ENCODE assay signal across 10 cellular contexts in the genomic region with DNA sequence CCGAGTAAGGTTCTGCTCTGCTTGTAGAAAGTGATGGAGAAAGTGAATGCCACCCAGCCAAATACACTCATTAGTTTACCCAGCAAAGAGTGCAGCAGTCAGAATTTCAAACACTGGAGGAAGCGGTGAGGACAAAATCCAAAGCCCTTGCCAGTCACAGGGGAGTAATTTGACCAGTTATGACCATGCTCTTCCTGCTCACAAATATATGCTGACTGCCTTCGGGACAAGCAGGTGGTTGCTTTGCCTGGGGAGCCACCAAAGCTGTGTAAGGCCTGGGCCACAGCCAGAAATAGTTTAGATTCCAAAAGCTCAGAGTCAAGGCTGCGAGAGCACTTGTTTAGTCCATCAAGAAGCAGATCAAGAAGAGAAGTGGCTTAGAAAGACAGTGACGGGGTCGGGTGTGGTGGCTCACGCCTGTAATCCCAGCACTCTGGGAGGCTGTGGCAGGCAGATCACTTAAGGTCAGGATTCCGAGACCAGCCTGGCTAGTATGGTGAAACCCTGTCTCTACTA. TPM values are rescaled to one million over a fixed set of nuclear protein-coding genes. Genes with fewer than 3 reads are reported as not detected.
DNase-seq lines count a peak whose midpoint lies in the region; ATAC-seq and TF ChIP-seq lines count a peak whose summit lies in the region.
"Had no signal": no experiment of that assay in that cellular context is flagged by ENCODE, and none has a peak within 500 bp of the region (broad histone marks: within the 10 kb centered on the region; RNA-seq: fewer than 3 reads in every experiment).

No MANE protein-coding gene starts in this region.

- H3K4me1 Mint-ChIP-seq in activated CD4-positive, alpha-beta T cell treated with anti-CD3 and anti-CD28 coated beads, Interleukin-2, amount 10 ng/mL, durations not matched to agents 24 days and 14 days, result peaks cover 6% of the 10 kb centered on the region
- H3K4me1 Mint-ChIP-seq: WTC11 had no signal

- DNase-seq in HFF-Myc (ENCODE audit: extremely low read depth, low read depth) (peak; percentile 64), SK-N-MC (ENCODE audit: low read depth, low spot score) (no peak), foreskin keratinocyte (peak in 1 of 2 donors; percentile 75), stomach (peak; percentile 61), NCI-H526 (lab: John Stamatoyannopoulos, UW) (no peak)
- DNase-seq in activated CD4-positive, alpha-beta T cell treated with anti-CD3 and anti-CD28 coated beads, Interleukin-2, amount 50 U/mL, for 48 hours, result no peak
- no peak for DNase-seq in activated CD4-positive, alpha-beta T cell treated with anti-CD3 and anti-CD28 coated beads, Interleukin-2, amount 10 ng/mL, durations not matched to agents 24 days and 14 days

- TF ChIP-seq POLR2A in stomach (IDR thresholded peaks at IDR 0.05), result no peak

- H3K4me3 ChIP-seq in HFF-Myc (replicated peaks; ENCODE audit: low read depth, low read length) (no peak overlapping the region), SK-N-MC (peak overlapping the region; percentile 44), stomach (no peak overlapping the region)
- H3K4me3 ChIP-seq: esophagus muscularis mucosa had no signal

- no peak for TF ChIP-seq EP300 in stomach (IDR thresholded peaks at IDR 0.05)

- H3K27ac Mint-ChIP-seq in activated CD4-positive, alpha-beta T cell treated with anti-CD3 and anti-CD28 coated beads, Interleukin-2, amount 10 ng/mL, durations not matched to agents 24 days and 14 days, result no peak overlapping the region
- H3K27ac Mint-ChIP-seq: WTC11 had no signal

- ATAC-seq in foreskin keratinocyte, result peak; percentile 29
- no peak for ATAC-seq in GM21529 (IDR thresholded peaks at IDR 0.05; ENCODE audit: unreplicated experiment)
- ATAC-seq: WTC11 had no signal

- intact Hi-C loops in stomach (cut with DNase I; ENCODE audit: low total_unique reads), result no loop called here
- intact Hi-C loops in activated CD4-positive, alpha-beta T cell treated with anti-CD3 and anti-CD28 coated beads, Interleukin-2, amount 10 ng/mL, durations not matched to agents 24 days and 14 days (cut with micrococcal nuclease), result no loop called here

- no peak overlapping the region for H3K9ac ChIP-seq in SK-N-MC (ENCODE audit: insufficient read length)

- 38 to 50% (median 47%) methylated on average over 8 of the region's 8 CpGs for WGBS in stomach, 5 donors

- H3K4me1 ChIP-seq in foreskin keratinocyte, result peaks cover 5% of the 10 kb centered on the region
- peaks cover 8 to 27% (median 16%) of the 10 kb centered on the region in 4 donors for H3K4me1 ChIP-seq in stomach

- H3K27ac ChIP-seq in SK-N-MC (peak overlapping the region; percentile 71), foreskin keratinocyte (no peak overlapping the region), stomach (peak overlapping the region; percentile 43 to 80 (median 74))
- H3K27ac ChIP-seq: esophagus muscularis mucosa had no signal

- TF ChIP-seq CTCF in HFF-Myc (IDR thresholded peaks at IDR 0.05; ENCODE audit: low read depth, low read length, missing control alignments) (no peak), foreskin keratinocyte (conservative IDR thresholded peaks at IDR 0.05) (no peak), stomach (IDR thresholded peaks at IDR 0.05) (no peak)

- no peaks in the 10 kb centered on the region for H3K36me3 Mint-ChIP-seq in activated CD4-positive, alpha-beta T cell treated with anti-CD3 and anti-CD28 coated beads, Interleukin-2, amount 10 ng/mL, durations not matched to agents 24 days and 14 days (ENCODE audit: low read depth)

- no peak overlapping the region for H3K4me3 Mint-ChIP-seq in activated CD4-positive, alpha-beta T cell treated with anti-CD3 and anti-CD28 coated beads, Interleukin-2, amount 10 ng/mL, durations not matched to agents 24 days and 14 days
- H3K4me3 Mint-ChIP-seq: WTC11 had no signal

- no peaks in the 10 kb centered on the region; the same call in 1 of the 2 replicates for H3K9me3 ChIP-seq in SK-N-MC (ENCODE audit: low read depth, low read length)
- peaks cover 0 to 11% (median 4%) of the 10 kb centered on the region in 4 donors for H3K9me3 ChIP-seq in stomach

- H3K27me3 ChIP-seq in foreskin keratinocyte, result no peaks in the 10 kb centered on the region
- no peaks in the 10 kb centered on the region for H3K27me3 ChIP-seq in stomach
- H3K27me3 ChIP-seq: esophagus muscularis mucosa had no signal

- no peaks in the 10 kb centered on the region for H3K36me3 ChIP-seq in SK-N-MC (ENCODE audit: insufficient read depth, low read length)
- H3K36me3 ChIP-seq in stomach, result no peaks in the 10 kb centered on the region
- H3K36me3 ChIP-seq: esophagus muscularis mucosa had no signal

- no peaks in the 10 kb centered on the region for H3K27me3 Mint-ChIP-seq in activated CD4-positive, alpha-beta T cell treated with anti-CD3 and anti-CD28 coated beads, Interleukin-2, amount 10 ng/mL, durations not matched to agents 24 days and 14 days

- peaks cover 19% of the 10 kb centered on the region for H3K9me3 Mint-ChIP-seq in activated CD4-positive, alpha-beta T cell treated with anti-CD3 and anti-CD28 coated beads, Interleukin-2, amount 10 ng/mL, durations not matched to agents 24 days and 14 days

RNA-seq across cellular contexts. Expression of gene ATP13A3, which starts 51.0 kb away (rescaled TPM):
- 94.0 and 96.8 TPM in 2 replicates for total RNA-seq in foreskin keratinocyte
- 9.8 and 12.0 TPM in 2 replicates for polyA plus RNA-seq in foreskin keratinocyte
- total RNA-seq in stomach, result 100 to 1,000 TPM in 1 of 5 donors, 10 to 100 TPM in 4; 15.4 to 332 (median 33.0) TPM
- 10 to 100 TPM; 11.2 to 11.9 (median 11.6) TPM for polyA plus RNA-seq in stomach
- total RNA-seq in activated CD4-positive, alpha-beta T cell treated with anti-CD3 and anti-CD28 coated beads, Interleukin-2, amount 10 ng/mL, durations not matched to agents 24 days and 14 days, result 181 and 193 TPM in 2 replicates

Comparison
In these comparisons a context has a peak if more than half of its experiments do, and no peak if none do; other contexts are left out.
1. DNase-seq: peak in HFF-Myc (single experiment) and stomach (single experiment); none in SK-N-MC (single experiment), NCI-H526 (0 of 2), activated CD4-positive, alpha-beta T cell treated with anti-CD3 and anti-CD28 coated beads, Interleukin-2, amount 50 U/mL, for 48 hours (0 of 2) and activated CD4-positive, alpha-beta T cell treated with anti-CD3 and anti-CD28 coated beads, Interleukin-2, amount 10 ng/mL, durations not matched to agents 24 days and 14 days (single experiment).